In genomic region chr18:70491734-70492348, GRCh38 we compare ENCODE assay signal across 8 cellular contexts.
DNase-seq lines count a peak whose midpoint lies in the region; ATAC-seq and TF ChIP-seq lines count a peak whose summit lies in the region.

No MANE protein-coding gene starts in this region.

- peak; percentile 88 for ATAC-seq in GM21423 (IDR thresholded peaks at IDR 0.05; ENCODE audit: unreplicated experiment)
- ATAC-seq in left ventricle myocardium superior = peak; percentile 60

- TF ChIP-seq CTCF in smooth muscle cell (IDR thresholded peaks at IDR 0.05; ENCODE audit: borderline replicate concordance, insufficient read depth, poor library complexity, severe bottlenecking) = peak; percentile 84

- no peaks in the 10 kb centered on the region for H3K36me3 ChIP-seq in smooth muscle cell (ENCODE audit: low read depth)

- no peak overlapping the region for H3K27ac ChIP-seq in smooth muscle cell (ENCODE audit: low read depth)

- H3K27me3 ChIP-seq in smooth muscle cell (ENCODE audit: low read depth) = no peaks in the 10 kb centered on the region

- no peak overlapping the region for H3K4me2 ChIP-seq in smooth muscle cell

- 32% methylated on average over 4 of the region's 4 CpGs for WGBS in smooth muscle cell (ENCODE audit: low lambda C conversion rate)

- no peak overlapping the region for H2AFZ ChIP-seq in smooth muscle cell (ENCODE audit: low read depth)

- H3K79me2 ChIP-seq in smooth muscle cell (ENCODE audit: low read depth) = no peaks in the 10 kb centered on the region

- H3F3A ChIP-seq in smooth muscle cell (ENCODE audit: low read depth) = no peaks in the 10 kb centered on the region

- H3K4me3 ChIP-seq in smooth muscle cell = no peak overlapping the region

- no peaks in the 10 kb centered on the region for H3K9me3 ChIP-seq in smooth muscle cell (replicated peaks; ENCODE audit: low read depth)

- intact Hi-C loops in left ventricle myocardium superior (cut with micrococcal nuclease) = no loop called here

- no peaks in the 10 kb centered on the region for H4K20me1 ChIP-seq in smooth muscle cell (ENCODE audit: low read depth)

- H3K9ac ChIP-seq in smooth muscle cell (ENCODE audit: low read depth) = no peak overlapping the region

- H3K4me1 ChIP-seq in smooth muscle cell (ENCODE audit: low read depth) = no peaks in the 10 kb centered on the region

- DNase-seq in GM04503 (ENCODE audit: low read depth) (peak; percentile 1), HS-5 (ENCODE audit: low read depth) (peak; percentile 11), RPMI8226 (peak; percentile 77), left ventricle myocardium superior (peak; percentile 40), smooth muscle cell (lab: John Stamatoyannopoulos, UW; ENCODE audit: unreplicated experiment) (peak; percentile 1), epidermal melanocyte (ENCODE audit: insufficient read length, low spot score) (no peak)
- DNase-seq in activated naive CD4-positive, alpha-beta T cell treated with anti-CD3 and anti-CD28 coated beads, Interleukin-2, amount 50 U/mL, for 16 hours = peak; percentile 42
